ENCODE assay signal across 8 cellular contexts in genomic region chr5:95284512-95285405, GRCh38. TPM values are rescaled to one million over a fixed set of nuclear protein-coding genes. Genes with fewer than 3 reads are reported as not detected.
DNase-seq lines count a peak whose midpoint lies in the region; ATAC-seq and TF ChIP-seq lines count a peak whose summit lies in the region.

MCTP1 (minus strand) TSS chr5:95285094.

- no peak for TF ChIP-seq CTCF in omental fat pad (IDR thresholded peaks at IDR 0.05)

- H3K79me2 ChIP-seq in GM23248 (ENCODE audit: insufficient read depth) (no peaks in the 10 kb centered on the region), Karpas-422 (ENCODE audit: low read length) (no peaks in the 10 kb centered on the region)

- 2 to 4% methylated on average over 50 to 74 of the region's 91 CpGs for WGBS in GM23248 (ENCODE audit: low coverage in 1 of 2, low lambda C conversion rate in 2 of 2, missing lambda C conversion rate in 2 of 2), 2 experiments

- H3K9me3 ChIP-seq in GM23248 (ENCODE audit: low read depth) (no peaks in the 10 kb centered on the region), Karpas-422 (ENCODE audit: low read length) (no peaks in the 10 kb centered on the region)

- H3K9ac ChIP-seq in GM23248 (no peak within 1 kb of the TSS), Karpas-422 (ENCODE audit: low read length) (no peak within 1 kb of the TSS)

- no peak within 1 kb of the TSS for H3K27ac ChIP-seq in GM23248
- H3K27ac ChIP-seq in Karpas-422 (ENCODE audit: low read length): no peak within 1 kb of the TSS

- DNase-seq in GDM1 (lab: John Stamatoyannopoulos, UW): peak; percentile 12
- peak; percentile 30 for DNase-seq in GM23248
- DNase-seq in NCI-H1105 (lab: John Stamatoyannopoulos, UW): peak; percentile 25
- DNase-seq in activated T-cell treated with anti-CD3 and anti-CD28 coated beads, Interleukin-2, amount 50 U/mL, for 48 hours: peak; percentile 30 to 41
- DNase-seq in head of caudate nucleus: peak in 26 of 42 donors; percentile 5 to 57 (median 20)
- DNase-seq in omental fat pad (ENCODE audit: low spot score): no peak
- DNase-seq in middle frontal gyrus (ENCODE audit: extremely low spot score, low spot score): no peak
- no peak for DNase-seq in Karpas-422

- peak; percentile 15 for ATAC-seq in omental fat pad (ENCODE audit: low FRiP score)

- H3K27me3 ChIP-seq in GM23248 (replicated peaks; ENCODE audit: insufficient read depth) (peaks cover 90% of the 10 kb centered on the region), Karpas-422 (ENCODE audit: low read length) (no peaks in the 10 kb centered on the region)

- H3K4me3 ChIP-seq in GM23248 (peak within 1 kb of the TSS; percentile 65), Karpas-422 (ENCODE audit: low read length) (no peak within 1 kb of the TSS)

- H3K4me2 ChIP-seq in GM23248 (ENCODE audit: unreplicated experiment): peak within 1 kb of the TSS; percentile 69
- H3K4me2 ChIP-seq in Karpas-422 (ENCODE audit: low read depth, low read length, poor library complexity, severe bottlenecking): no peak within 1 kb of the TSS

- H3F3A ChIP-seq in GM23248 (ENCODE audit: insufficient read depth): no peaks in the 10 kb centered on the region

- intact Hi-C loops in head of caudate nucleus (cut with DNase I): no loop called here

- H4K20me1 ChIP-seq in GM23248 (ENCODE audit: insufficient read depth) (no peaks in the 10 kb centered on the region), Karpas-422 (ENCODE audit: insufficient read depth, low read depth, low read length) (no peaks in the 10 kb centered on the region)

- H3K9me2 ChIP-seq in GM23248 (ENCODE audit: insufficient read depth): no peaks in the 10 kb centered on the region
- H3K9me2 ChIP-seq in Karpas-422 (replicated peaks; ENCODE audit: insufficient read depth, low read length): no peaks in the 10 kb centered on the region

- H3K36me3 ChIP-seq in GM23248 (ENCODE audit: low read depth): no peaks in the 10 kb centered on the region
- no peaks in the 10 kb centered on the region for H3K36me3 ChIP-seq in Karpas-422 (ENCODE audit: insufficient read depth, low read length)

- H3K4me1 ChIP-seq in GM23248 (ENCODE audit: insufficient read depth) (no peaks in the 10 kb centered on the region), Karpas-422 (ENCODE audit: low read length) (no peaks in the 10 kb centered on the region)

- in situ Hi-C loops in GM23248 (cut with MboI): no loop called here

- H2AFZ ChIP-seq in GM23248 (peak within 1 kb of the TSS; percentile 67), Karpas-422 (ENCODE audit: low read length) (no peak within 1 kb of the TSS)

RNA-seq across cellular contexts. Expression of gene MCTP1, which starts in this region (rescaled TPM):
- total RNA-seq in GM23248 (2014; rRNA removed; shearing (Covaris generic)): not detected in 2 replicates
- polyA plus RNA-seq in GM23248 (2016; fragmentation: Nextera tagmentation; extraction: Ambion mirVana): 0.08 and 0.23 TPM in 2 replicates
- total RNA-seq in omental fat pad: 100 to 1,000 TPM in 1 of 4 donors, 10 to 100 TPM in 3; 27.2 to 238 (median 54.5) TPM
- 0.40 and 0.41 TPM in 2 replicates for total RNA-seq in Karpas-422 (2014; rRNA removed; shearing (Covaris generic); ENCODE audit: low replicate concordance)

Comparison
In these comparisons a context has a peak if more than half of its experiments do, and no peak if none do; other contexts are left out.
1. RNA of gene MCTP1 (total RNA-seq): 27.2 to 238 TPM in omental fat pad; 0.40 to 0.41 TPM in Karpas-422 and not detected in GM23248; every median in the first group is over 10 times any median in the second.
2. Peak in DNase-seq, H3K4me3 ChIP-seq and H3K4me2 ChIP-seq in GM23248; RNA of the gene not detected or under 1 TPM.
3. DNase-seq: peak in GDM1 (single experiment), NCI-H1105 (single experiment), activated T-cell treated with anti-CD3 and anti-CD28 coated beads, Interleukin-2, amount 50 U/mL, for 48 hours (2 of 2) and head of caudate nucleus (26 of 42); none in omental fat pad (single experiment), middle frontal gyrus (single experiment) and Karpas-422 (single experiment).